20 cellular contexts compared by ENCODE assay signal in genomic region chr18:3615374-3615773, GRCh38.
DNase-seq lines count a peak whose midpoint lies in the region; ATAC-seq and TF ChIP-seq lines count a peak whose summit lies in the region.
"Had no signal": no experiment of that assay in that cellular context is flagged by ENCODE, and none has a peak within 500 bp of the region (broad histone marks: within the 10 kb centered on the region; RNA-seq: fewer than 3 reads in every experiment).

No MANE protein-coding gene starts in this region.

- DNase-seq in GM23248 (no peak), WTC11 (ENCODE audit: low spot score) (no peak), esophagus squamous epithelium (lab: John Stamatoyannopoulos, UW) (no peak), esophagus muscularis mucosa (ENCODE audit: extremely low spot score) (no peak)
- no peak for DNase-seq in activated T-cell treated with anti-CD3 and anti-CD28 coated beads, Interleukin-2, amount 50 U/mL, for 1 hour
- DNase-seq: activated CD8-positive, alpha-beta memory T cell treated with anti-CD3 and anti-CD28 coated beads for 24 hours; activated naive CD8-positive, alpha-beta T cell treated with anti-CD3 and anti-CD28 coated beads for 36 hours; brain microvascular endothelial cell; dermis blood vessel endothelial cell; NCI-H1092 treated with DMSO at 0.1 percent for 48 hours; NCI-H2081; NCI-H510A treated with DMSO at 0.1 percent for 48 hours; stimulated activated naive CD4-positive, alpha-beta T cell treated with Interleukin-2 at 50 U/mL for 16 hours; transverse colon had no signal

- WGBS in GM23248 (ENCODE audit: low coverage in 1 of 2, low lambda C conversion rate in 2 of 2, missing lambda C conversion rate in 2 of 2), 2 experiments, result 92% methylated on average over 3 of the region's 3 CpGs
- 75 to 88% methylated on average over 3 of the region's 3 CpGs for WGBS in esophagus squamous epithelium, 2 donors
- 79% methylated on average over 3 of the region's 3 CpGs for WGBS in esophagus muscularis mucosa

- H3K27ac Mint-ChIP-seq in WTC11 (peak overlapping the region; percentile 47), nephron (peak overlapping the region; percentile 49 to 91 (median 88))
- H3K27ac Mint-ChIP-seq: activated naive CD8-positive, alpha-beta T cell treated with anti-CD3 and anti-CD28 coated beads for 36 hours; activated T-helper 1 cell treated with anti-CD3 and anti-CD28 coated beads, Interleukin-12 subunit alpha, Interleukin-12 subunit beta, Interleukin-2, Interleukin-4 antibody, amounts not matched to agents 30 ng/mL and 10 ng/mL and 1 ng/mL, durations not matched to agents 14 hours and 24 hours and 36 hours had no signal

- TF ChIP-seq POLR2A in esophagus squamous epithelium (IDR thresholded peaks at IDR 0.05), result no peak
- no peak for TF ChIP-seq POLR2A in esophagus muscularis mucosa (IDR thresholded peaks at IDR 0.05; ENCODE audit: low read depth)

- no peaks in the 10 kb centered on the region for H3K36me3 ChIP-seq in BLaER1
- H3K36me3 ChIP-seq in GM23248 (ENCODE audit: low read depth), result no peaks in the 10 kb centered on the region
- H3K36me3 ChIP-seq in esophagus squamous epithelium, result no peaks in the 10 kb centered on the region
- H3K36me3 ChIP-seq in esophagus muscularis mucosa, result no peaks in the 10 kb centered on the region
- H3K36me3 ChIP-seq: brain microvascular endothelial cell, SJCRH30, transverse colon had no signal

- H4K20me1 ChIP-seq in BLaER1 (no peaks in the 10 kb centered on the region), GM23248 (ENCODE audit: insufficient read depth) (no peaks in the 10 kb centered on the region)

- H3K9ac ChIP-seq in BLaER1, result no peak overlapping the region
- H3K9ac ChIP-seq in GM23248, result no peak overlapping the region

- peaks cover 41% of the 10 kb centered on the region for H3K4me1 Mint-ChIP-seq in WTC11
- H3K4me1 Mint-ChIP-seq in nephron, result peaks cover 27% of the 10 kb centered on the region

- H3K9me2 ChIP-seq in GM23248 (ENCODE audit: insufficient read depth), result no peaks in the 10 kb centered on the region

- POLR2A ChIA-PET in WTC11 (lab: Charles Lee), result no interaction called here

- H3K27ac ChIP-seq in BLaER1, result no peak overlapping the region
- no peak overlapping the region for H3K27ac ChIP-seq in GM23248
- H3K27ac ChIP-seq in esophagus squamous epithelium, result no peak overlapping the region
- H3K27ac ChIP-seq in esophagus muscularis mucosa (replicated peaks in 1 of 4), result no peak overlapping the region
- H3K27ac ChIP-seq: brain microvascular endothelial cell, SJCRH30, transverse colon had no signal

- H3K4me3 Mint-ChIP-seq in WTC11 (no peak overlapping the region), nephron (peak overlapping the region in 1 of 3 experiments; percentile 10)
- H3K4me3 Mint-ChIP-seq: activated naive CD8-positive, alpha-beta T cell treated with anti-CD3 and anti-CD28 coated beads for 36 hours; activated T-helper 1 cell treated with anti-CD3 and anti-CD28 coated beads, Interleukin-12 subunit alpha, Interleukin-12 subunit beta, Interleukin-2, Interleukin-4 antibody, amounts not matched to agents 30 ng/mL and 10 ng/mL and 1 ng/mL, durations not matched to agents 14 hours and 24 hours and 36 hours had no signal

- H3K27me3 ChIP-seq in BLaER1 (no peaks in the 10 kb centered on the region), GM23248 (replicated peaks; ENCODE audit: insufficient read depth) (no peaks in the 10 kb centered on the region), esophagus squamous epithelium (no peaks in the 10 kb centered on the region), esophagus muscularis mucosa (no peaks in the 10 kb centered on the region)
- H3K27me3 ChIP-seq: brain microvascular endothelial cell, SJCRH30, transverse colon had no signal

- in situ Hi-C loops in GM23248 (cut with MboI), result no loop called here

- peaks cover 6% of the 10 kb centered on the region for H3K4me1 ChIP-seq in BLaER1
- peaks cover 12% of the 10 kb centered on the region for H3K4me1 ChIP-seq in GM23248 (ENCODE audit: insufficient read depth)
- peaks cover 0 to 9% (median 3%) of the 10 kb centered on the region in 3 donors for H3K4me1 ChIP-seq in esophagus squamous epithelium
- H3K4me1 ChIP-seq in esophagus muscularis mucosa, result no peaks in the 10 kb centered on the region

- CTCF ChIA-PET in WTC11 (lab: Charles Lee), result interaction anchor here (0.8 to 1.9 kb wide), 3 partner anchors 9 to 88 kb away, joined by 3 to 6 read pairs (median 3); no protein-coding TSS in a partner anchor

- no peak for ATAC-seq in WTC11
- ATAC-seq in GM18868 (IDR thresholded peaks at IDR 0.05; ENCODE audit: unreplicated experiment), result no peak
- ATAC-seq: activated CD4-positive, CD25-positive, alpha-beta regulatory T cell treated with anti-CD3 and anti-CD28 coated beads, Interleukin-2, amount 50 U/mL, for 24 hours had no signal

- H3K36me3 Mint-ChIP-seq in WTC11 (no peaks in the 10 kb centered on the region), nephron (ENCODE audit: low read depth) (no peaks in the 10 kb centered on the region)
- H3K36me3 Mint-ChIP-seq: activated naive CD8-positive, alpha-beta T cell treated with anti-CD3 and anti-CD28 coated beads for 36 hours had no signal

- H3K9me3 Mint-ChIP-seq in WTC11 (no peaks in the 10 kb centered on the region), nephron (no peaks in the 10 kb centered on the region)
- H3K9me3 Mint-ChIP-seq: activated naive CD8-positive, alpha-beta T cell treated with anti-CD3 and anti-CD28 coated beads for 36 hours; activated T-helper 1 cell treated with anti-CD3 and anti-CD28 coated beads, Interleukin-12 subunit alpha, Interleukin-12 subunit beta, Interleukin-2, Interleukin-4 antibody, amounts not matched to agents 30 ng/mL and 10 ng/mL and 1 ng/mL, durations not matched to agents 14 hours and 24 hours and 36 hours had no signal

- H3K4me3 ChIP-seq in BLaER1 (no peak overlapping the region), GM23248 (no peak overlapping the region), esophagus squamous epithelium (no peak overlapping the region), esophagus muscularis mucosa (no peak overlapping the region)
- H3K4me3 ChIP-seq: SJCRH30, transverse colon had no signal

- peak overlapping the region; percentile 25; the same call in 1 of the 2 replicates for H2AFZ ChIP-seq in GM23248

- H3K79me2 ChIP-seq in GM23248 (ENCODE audit: insufficient read depth), result no peaks in the 10 kb centered on the region

- H3K4me2 ChIP-seq in BLaER1 (peak overlapping the region; percentile 27; the same call in 1 of the 2 replicates), GM23248 (ENCODE audit: unreplicated experiment) (no peak overlapping the region)

- TF ChIP-seq CTCF in WTC11 (IDR thresholded peaks at IDR 0.05), result no peak
- no peak for TF ChIP-seq CTCF in nephron (IDR thresholded peaks at IDR 0.05; ENCODE audit: unreplicated experiment in 3 of 3)
- no peak for TF ChIP-seq CTCF in esophagus squamous epithelium (IDR thresholded peaks at IDR 0.05)
- TF ChIP-seq CTCF in esophagus muscularis mucosa (IDR thresholded peaks at IDR 0.05), result no peak

- H3F3A ChIP-seq in GM23248 (ENCODE audit: insufficient read depth), result no peaks in the 10 kb centered on the region

- H3K27me3 Mint-ChIP-seq in WTC11 (ENCODE audit: low read depth) (no peaks in the 10 kb centered on the region), nephron (ENCODE audit: low read depth) (no peaks in the 10 kb centered on the region)
- H3K27me3 Mint-ChIP-seq: activated naive CD8-positive, alpha-beta T cell treated with anti-CD3 and anti-CD28 coated beads for 36 hours had no signal

- no peak for TF ChIP-seq EP300 in esophagus muscularis mucosa (IDR thresholded peaks at IDR 0.05)

- H3K9me3 ChIP-seq in BLaER1, result no peaks in the 10 kb centered on the region
- H3K9me3 ChIP-seq in GM23248 (ENCODE audit: low read depth), result no peaks in the 10 kb centered on the region
- H3K9me3 ChIP-seq in esophagus squamous epithelium, result no peaks in the 10 kb centered on the region
- H3K9me3 ChIP-seq in esophagus muscularis mucosa, result no peaks in the 10 kb centered on the region
- H3K9me3 ChIP-seq: SJCRH30, transverse colon had no signal

- intact Hi-C loops in esophagus squamous epithelium (cut with DNase I), result no loop called here
- intact Hi-C loops in esophagus muscularis mucosa (cut with DNase I), result no loop called here

TF ChIP-seq in WTC11, 78 proteins besides CTCF, POLR2A, EP300 and RAD21 (continues in another document):
- TF ChIP-seq SMAD3 (CRISPR knock-in tag; IDR thresholded peaks at IDR 0.05; ENCODE audit: borderline replicate concordance) (no peak), FOXK1 (CRISPR knock-in tag; IDR thresholded peaks at IDR 0.05) (no peak), ATF6 (CRISPR knock-in tag; IDR thresholded peaks at IDR 0.05) (no peak)
